1 cellular context compared by ENCODE assay signal in genomic region chr11:10728779-10729472, GRCh38.
A peak's percentile ranks its signal among the peaks of the same experiment; 100 is the strongest.
TF ChIP-seq lines count a peak whose summit lies in the region.

No MANE protein-coding gene starts in this region.

TF ChIP-seq in GM23338, 12 proteins besides CTCF, POLR2A, EP300 and RAD21 (continued from another document):
- TF ChIP-seq ETS1 (IDR thresholded peaks at IDR 0.05) (peak; percentile 87), ZNF462 (CRISPR knock-in tag; IDR thresholded peaks at IDR 0.05) (no peak)
